In the genomic region with DNA sequence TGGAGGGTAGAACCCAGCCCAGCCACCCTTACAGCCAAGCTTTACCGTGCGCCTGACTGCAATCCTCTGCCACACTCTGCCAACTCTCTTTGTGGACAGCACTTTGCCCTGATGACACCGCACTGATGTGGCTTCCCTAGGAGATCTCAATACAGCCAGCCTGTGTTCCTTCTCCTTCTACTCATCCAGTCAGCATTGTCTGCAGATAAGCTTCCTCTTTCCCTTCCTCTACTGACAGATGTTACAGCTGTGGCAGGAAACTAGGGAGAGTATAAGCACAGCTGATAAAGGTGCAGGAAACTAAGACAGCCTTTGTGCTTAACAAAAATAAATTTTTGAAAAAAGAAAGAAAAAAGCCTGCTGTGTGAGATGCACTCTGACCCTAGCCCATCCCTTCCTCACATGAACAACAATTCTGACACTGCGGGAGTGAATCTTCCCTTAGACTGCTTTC, we compare ENCODE assay signal across 10 cellular contexts. TPM values are rescaled to one million over a fixed set of nuclear protein-coding genes. Genes with fewer than 3 reads are reported as not detected.
DNase-seq lines count a peak whose midpoint lies in the region; ATAC-seq and TF ChIP-seq lines count a peak whose summit lies in the region.
"Had no signal": no experiment of that assay in that cellular context is flagged by ENCODE, and none has a peak within 500 bp of the region (broad histone marks: within the 10 kb centered on the region; RNA-seq: fewer than 3 reads in every experiment).

No MANE protein-coding gene starts in this region.

- no peaks in the 10 kb centered on the region for H3K9me3 Mint-ChIP-seq in H9
- no peaks in the 10 kb centered on the region for H3K9me3 Mint-ChIP-seq in effector memory CD8-positive, alpha-beta T cell
- no peaks in the 10 kb centered on the region for H3K9me3 Mint-ChIP-seq in naive thymus-derived CD8-positive, alpha-beta T cell

- no peaks in the 10 kb centered on the region for H3K27me3 ChIP-seq in H9 (ENCODE audit: insufficient read depth, low read length)
- H3K27me3 ChIP-seq: SJCRH30, thyroid gland had no signal

- DNase-seq in H9 (no peak), RWPE1 (ENCODE audit: low spot score) (no peak), NCI-H2196 treated with DMSO at 0.1 percent for 48 hours (lab: John Stamatoyannopoulos, UW; ENCODE audit: unreplicated experiment) (no peak)
- no peak for DNase-seq in effector memory CD8-positive, alpha-beta T cell
- no peak for DNase-seq in naive thymus-derived CD8-positive, alpha-beta T cell
- no peak for DNase-seq in activated CD4-positive, CD25-positive, alpha-beta regulatory T cell (lab: John Stamatoyannopoulos, UW)
- DNase-seq: SJCRH30, thyroid gland had no signal

- no peaks in the 10 kb centered on the region for H3K79me1 ChIP-seq in H9 (ENCODE audit: insufficient read depth, low read depth, low read length, poor library complexity, severe bottlenecking)

- H4K91ac ChIP-seq in H9 (ENCODE audit: insufficient read length, low read depth, low read length) = no peak overlapping the region

- POLR2A ChIA-PET in RWPE1 (lab: Yijun Ruan, JAX; ENCODE audit: low non-redundant PET) = no interaction called here
- POLR2A ChIA-PET in naive thymus-derived CD8-positive, alpha-beta T cell (lab: Charles Lee) = interaction anchor here (0.6 to 1.2 kb wide), 2 partner anchors 26 to 1483 kb away, joined by 3 read pairs; no protein-coding TSS in a partner anchor

- H3K79me2 ChIP-seq in H9 (ENCODE audit: insufficient read depth, low read length) = no peaks in the 10 kb centered on the region

- no peak overlapping the region for H4K5ac ChIP-seq in H9 (ENCODE audit: insufficient read length, low read depth, low read length)

- peaks cover 7 to 70% (median 54%) of the 10 kb centered on the region in 3 experiments; a peak in 6 of 7 replicates for H3K36me3 Mint-ChIP-seq in H9 (ENCODE audit: insufficient read depth in 1 of 3, low read depth in 3 of 3)
- peaks cover 84% of the 10 kb centered on the region for H3K36me3 Mint-ChIP-seq in effector memory CD8-positive, alpha-beta T cell (ENCODE audit: insufficient read depth)
- peaks cover 0 to 90% (median 10%) of the 10 kb centered on the region in 3 donors for H3K36me3 Mint-ChIP-seq in naive thymus-derived CD8-positive, alpha-beta T cell

- H3K27ac ChIP-seq in H9 (ENCODE audit: insufficient read length, low read depth, low read length) (no peak overlapping the region), RWPE1 (0 out of 2 replicates have a peak overlapping the region, but pooled peaks have one; percentile 21)
- H3K27ac ChIP-seq: coronary artery, SJCRH30 had no signal

- H4K8ac ChIP-seq in H9 (replicated peaks; ENCODE audit: insufficient read length, low read depth, low read length) = no peak overlapping the region

- H2BK12ac ChIP-seq in H9 (ENCODE audit: insufficient read length, low read depth, low read length) = no peak overlapping the region

- H2AFZ ChIP-seq in H9 (ENCODE audit: low read length) = no peak overlapping the region

- H2BK15ac ChIP-seq in H9 (ENCODE audit: low read depth, low read length) = no peak overlapping the region

- H3T11ph ChIP-seq in H9 (ENCODE audit: low read length) = no peak overlapping the region

- no peak overlapping the region for H3K9ac ChIP-seq in H9 (ENCODE audit: extremely low read depth, insufficient read length, low read length)

- H4K20me1 ChIP-seq in H9 (ENCODE audit: control insufficient read depth, insufficient read depth, insufficient read length) = no peaks in the 10 kb centered on the region

- H3K4me1 ChIP-seq in H9 (ENCODE audit: insufficient read depth, low read length) = peaks cover 6% of the 10 kb centered on the region; the same call in 1 of the 2 replicates
- H3K4me1 ChIP-seq: SJCRH30 had no signal

- H3K4me1 Mint-ChIP-seq in H9 = peaks cover 16 to 18% of the 10 kb centered on the region in 2 experiments
- peaks cover under 1 to 6% of the 10 kb centered on the region in 2 donors for H3K4me1 Mint-ChIP-seq in effector memory CD8-positive, alpha-beta T cell (ENCODE audit: low read depth in 2 of 2)
- peaks cover 13 to 22% (median 16%) of the 10 kb centered on the region in 4 donors for H3K4me1 Mint-ChIP-seq in naive thymus-derived CD8-positive, alpha-beta T cell

- no peak overlapping the region for H2BK5ac ChIP-seq in H9 (ENCODE audit: insufficient read length, low read length)

- no peak overlapping the region for H3K4me2 ChIP-seq in H9 (ENCODE audit: insufficient read depth, insufficient read length, low read length)

- no peak for TF ChIP-seq CTCF in H9 (conservative IDR thresholded peaks at IDR 0.05)
- TF ChIP-seq CTCF in RWPE1 (conservative IDR thresholded peaks at IDR 0.05; ENCODE audit: low read depth) = no peak

- CTCF ChIA-PET in RWPE1 (lab: Yijun Ruan, JAX) = interaction anchor here (0.7 kb wide), 1 partner anchor 13 kb away, joined by 5 read pairs; no protein-coding TSS in a partner anchor

- no peak overlapping the region for H3K56ac ChIP-seq in H9 (ENCODE audit: insufficient read length, low read depth, low read length)

- H3K4me3 Mint-ChIP-seq in H9 = no peak overlapping the region
- no peak overlapping the region for H3K4me3 Mint-ChIP-seq in effector memory CD8-positive, alpha-beta T cell
- no peak overlapping the region for H3K4me3 Mint-ChIP-seq in naive thymus-derived CD8-positive, alpha-beta T cell

- H3K4ac ChIP-seq in H9 (ENCODE audit: low read depth, low read length) = no peak overlapping the region

- WGBS in H9 (ENCODE audit: extremely low coverage, insufficient read length, low lambda C conversion rate) = no CpG with 5 or more reads among the region's 4 CpGs

- H3K23ac ChIP-seq in H9 (ENCODE audit: insufficient read length, low read depth, low read length) = no peak overlapping the region

- H2BK20ac ChIP-seq in H9 (ENCODE audit: low read depth, low read length, poor library complexity, severe bottlenecking) = no peak overlapping the region

- no peak overlapping the region for H2AK5ac ChIP-seq in H9 (ENCODE audit: insufficient read length, low read length)

- H2BK120ac ChIP-seq in H9 (ENCODE audit: low read depth, low read length, poor library complexity, severe bottlenecking) = no peak overlapping the region

- H3K14ac ChIP-seq in H9 (ENCODE audit: insufficient read depth, low read length) = no peak overlapping the region

- no peaks in the 10 kb centered on the region for H3K9me3 ChIP-seq in H9 (ENCODE audit: control insufficient read depth, low read depth, low read length)
- H3K9me3 ChIP-seq: SJCRH30, thyroid gland had no signal

- H3K27me3 Mint-ChIP-seq in H9 (ENCODE audit: low read depth) = no peaks in the 10 kb centered on the region
- H3K27me3 Mint-ChIP-seq in effector memory CD8-positive, alpha-beta T cell = no peaks in the 10 kb centered on the region
- H3K27me3 Mint-ChIP-seq in naive thymus-derived CD8-positive, alpha-beta T cell = no peaks in the 10 kb centered on the region

- ATAC-seq in effector memory CD8-positive, alpha-beta T cell (replicated peaks) = no peak
- peak; percentile 17 to 49 for ATAC-seq in naive thymus-derived CD8-positive, alpha-beta T cell
- ATAC-seq in GM19397 (IDR thresholded peaks at IDR 0.05; ENCODE audit: unreplicated experiment) = no peak

- H3K18ac ChIP-seq in H9 (ENCODE audit: insufficient read length, low read depth, low read length) = no peak overlapping the region

- no peaks in the 10 kb centered on the region for H3K23me2 ChIP-seq in H9 (ENCODE audit: insufficient read length, low read depth, low read length, poor library complexity, severe bottlenecking)

- peak overlapping the region in 2 of 3 experiments; percentile 58 to 85; a peak in 3 of 7 replicates for H3K27ac Mint-ChIP-seq in H9
- peak overlapping the region; percentile 67 to 77 for H3K27ac Mint-ChIP-seq in effector memory CD8-positive, alpha-beta T cell
- H3K27ac Mint-ChIP-seq in naive thymus-derived CD8-positive, alpha-beta T cell = peak overlapping the region; percentile 37 to 90 (median 79)

RNA-seq across cellular contexts. Expression of gene CEP68, which starts 25.0 kb away (rescaled TPM):
- 18.5 and 20.2 TPM in 2 replicates for total RNA-seq in H9 (2021)
- total RNA-seq in naive thymus-derived CD8-positive, alpha-beta T cell = 10 to 100 TPM; 53.3 to 61.7 TPM
- 10 to 100 TPM; 26.6 to 39.1 (median 34.7) TPM for polyA plus RNA-seq in naive thymus-derived CD8-positive, alpha-beta T cell

RNA-seq across cellular contexts. Expression of gene RAB1A, which starts 48.6 kb away (rescaled TPM):
- 112 and 119 TPM in 2 replicates for total RNA-seq in H9 (2021)
- total RNA-seq in naive thymus-derived CD8-positive, alpha-beta T cell = 10 to 100 TPM; 51.4 to 51.8 TPM
- polyA plus RNA-seq in naive thymus-derived CD8-positive, alpha-beta T cell = 10 to 100 TPM; 38.8 to 45.4 (median 41.7) TPM

Comparison
In these comparisons a context has a peak if more than half of its experiments do, and no peak if none do; other contexts are left out.
1. ATAC-seq: peak in naive thymus-derived CD8-positive, alpha-beta T cell (2 of 2); none in effector memory CD8-positive, alpha-beta T cell (single experiment) and GM19397 (single experiment).
2. Peak in every context shown above with its lines, with median percentiles within 50 percentile points of each other: H3K27ac Mint-ChIP-seq.